ENCODE assay signal across 18 cellular contexts in the genomic region with DNA sequence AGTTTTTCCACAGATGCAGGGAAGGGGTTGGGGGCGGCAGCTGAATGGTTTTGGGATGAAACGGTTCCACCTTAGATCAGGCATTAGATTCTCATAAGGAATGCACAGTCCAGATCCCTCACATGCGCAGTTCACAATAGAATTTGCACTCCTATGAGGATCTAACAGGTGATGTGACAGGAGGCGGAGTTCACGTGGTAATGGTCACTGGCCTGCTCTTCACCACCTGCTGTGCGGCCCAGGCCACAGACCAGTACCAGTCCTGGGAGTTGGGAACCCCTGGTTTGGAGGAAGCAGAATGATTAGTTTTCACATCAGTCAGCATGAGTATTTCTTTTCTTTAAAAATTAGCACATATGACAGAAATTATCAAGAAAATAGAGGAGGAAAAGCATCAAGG. TPM values are rescaled to one million over a fixed set of nuclear protein-coding genes. Genes with fewer than 3 reads are reported as not detected.
DNase-seq lines count a peak whose midpoint lies in the region; ATAC-seq and TF ChIP-seq lines count a peak whose summit lies in the region.
"Had no signal": no experiment of that assay in that cellular context is flagged by ENCODE, and none has a peak within 500 bp of the region (broad histone marks: within the 10 kb centered on the region; RNA-seq: fewer than 3 reads in every experiment).

No MANE protein-coding gene starts in this region.

- peaks cover 16 to 39% (median 22%) of the 10 kb centered on the region in 3 donors for H3K4me1 Mint-ChIP-seq in CD8-positive, alpha-beta memory T cell
- peaks cover 4 to 41% (median 28%) of the 10 kb centered on the region in 7 donors for H3K4me1 Mint-ChIP-seq in naive thymus-derived CD4-positive, alpha-beta T cell

- peak overlapping the region in 7 of 8 donors; percentile 16 to 70 (median 56) for H3K27ac Mint-ChIP-seq in CD8-positive, alpha-beta memory T cell
- peak overlapping the region; percentile 7 to 83 (median 61) for H3K27ac Mint-ChIP-seq in naive thymus-derived CD4-positive, alpha-beta T cell

- H3K36me3 ChIP-seq in BLaER1 (peaks cover 100% of the 10 kb centered on the region), ascending aorta (peaks cover 67 to 87% of the 10 kb centered on the region in 2 donors)
- peaks cover 65% of the 10 kb centered on the region for H3K36me3 ChIP-seq in CD8-positive, alpha-beta memory T cell (ENCODE audit: insufficient read depth, low read length)
- peaks cover 39 to 94% (median 42%) of the 10 kb centered on the region in 3 experiments for H3K36me3 ChIP-seq in naive thymus-derived CD4-positive, alpha-beta T cell (ENCODE audit: control insufficient read depth in 2 of 3, insufficient read depth in 3 of 3, low read length in 3 of 3)

- TF ChIP-seq CTCF in ascending aorta (IDR thresholded peaks at IDR 0.05) = no peak
- TF ChIP-seq CTCF in RWPE1 (conservative IDR thresholded peaks at IDR 0.05; ENCODE audit: low read depth) = no peak

- H3K4me1 ChIP-seq in BLaER1 = peaks cover 26% of the 10 kb centered on the region
- peaks cover 7% of the 10 kb centered on the region for H3K4me1 ChIP-seq in CD8-positive, alpha-beta memory T cell (ENCODE audit: insufficient read depth, low read length)
- peaks cover 8 to 15% of the 10 kb centered on the region in 2 donors for H3K4me1 ChIP-seq in ascending aorta
- H3K4me1 ChIP-seq in naive thymus-derived CD4-positive, alpha-beta T cell (ENCODE audit: control insufficient read depth in 2 of 2, insufficient read depth in 2 of 2, low read length in 2 of 2) = no peaks in the 10 kb centered on the region

- no peaks in the 10 kb centered on the region for H3K9me3 ChIP-seq in BLaER1
- no peaks in the 10 kb centered on the region for H3K9me3 ChIP-seq in CD8-positive, alpha-beta memory T cell (ENCODE audit: low read length)
- no peaks in the 10 kb centered on the region for H3K9me3 ChIP-seq in ascending aorta
- no peaks in the 10 kb centered on the region for H3K9me3 ChIP-seq in naive thymus-derived CD4-positive, alpha-beta T cell (ENCODE audit: control insufficient read depth in 2 of 3, low read length in 3 of 3)
- H3K9me3 ChIP-seq: thoracic aorta had no signal

- no peak overlapping the region for H3K27ac ChIP-seq in BLaER1
- no peak overlapping the region for H3K27ac ChIP-seq in CD8-positive, alpha-beta memory T cell (ENCODE audit: low read depth, low read length)
- peak overlapping the region; percentile 38 to 71 for H3K27ac ChIP-seq in ascending aorta
- no peak overlapping the region for H3K27ac ChIP-seq in naive thymus-derived CD4-positive, alpha-beta T cell (ENCODE audit: low read depth, low read length)
- H3K27ac ChIP-seq in RWPE1 = no peak overlapping the region

- H3K36me3 Mint-ChIP-seq in CD8-positive, alpha-beta memory T cell = peaks cover 0 to 90% (median 37%) of the 10 kb centered on the region in 3 donors
- peaks cover 6 to 48% (median 36%) of the 10 kb centered on the region in 5 donors for H3K36me3 Mint-ChIP-seq in naive thymus-derived CD4-positive, alpha-beta T cell

- H3K27me3 ChIP-seq in BLaER1 (no peaks in the 10 kb centered on the region), ascending aorta (no peaks in the 10 kb centered on the region)
- H3K27me3 ChIP-seq in CD8-positive, alpha-beta memory T cell (ENCODE audit: insufficient read depth, low read length, poor library complexity, severe bottlenecking) = no peaks in the 10 kb centered on the region
- H3K27me3 ChIP-seq in naive thymus-derived CD4-positive, alpha-beta T cell (ENCODE audit: control insufficient read depth in 2 of 2, insufficient read depth in 2 of 2, low read length in 2 of 2) = no peaks in the 10 kb centered on the region

- H3K9me3 Mint-ChIP-seq in CD8-positive, alpha-beta memory T cell = no peaks in the 10 kb centered on the region
- H3K9me3 Mint-ChIP-seq in naive thymus-derived CD4-positive, alpha-beta T cell = peaks cover 0 to 3% (median 0%) of the 10 kb centered on the region in 11 donors

- peak overlapping the region; percentile 48 for H3K4me2 ChIP-seq in BLaER1

- ATAC-seq in naive thymus-derived CD4-positive, alpha-beta T cell = no peak
- ATAC-seq in GM21526 (IDR thresholded peaks at IDR 0.05; ENCODE audit: low FRiP score, unreplicated experiment) = no peak

- POLR2A ChIA-PET in CD8-positive, alpha-beta memory T cell (lab: Charles Lee) = no interaction called here
- POLR2A ChIA-PET in naive thymus-derived CD4-positive, alpha-beta T cell (lab: Charles Lee) = no interaction called here
- POLR2A ChIA-PET in RWPE1 (lab: Yijun Ruan, JAX; ENCODE audit: low non-redundant PET) = no interaction called here

- intact Hi-C loops in ascending aorta (cut with DNase I) = no loop called here
- intact Hi-C loops in naive thymus-derived CD4-positive, alpha-beta T cell (cut with micrococcal nuclease) = loop anchor here in 1 of 2 donors (2.0 kb wide), 1 partner anchor 17 kb away; no protein-coding TSS in a partner anchor

- H3K4me3 ChIP-seq in BLaER1 (no peak overlapping the region), ascending aorta (no peak overlapping the region)
- no peak overlapping the region for H3K4me3 ChIP-seq in CD8-positive, alpha-beta memory T cell (ENCODE audit: low read length)
- no peak overlapping the region for H3K4me3 ChIP-seq in naive thymus-derived CD4-positive, alpha-beta T cell (ENCODE audit: low read length)
- H3K4me3 ChIP-seq: thoracic aorta had no signal

- no peak overlapping the region for H3K4me3 Mint-ChIP-seq in CD8-positive, alpha-beta memory T cell
- H3K4me3 Mint-ChIP-seq in naive thymus-derived CD4-positive, alpha-beta T cell = peak overlapping the region in 2 of 10 donors; percentile 13 to 50

- H3K27me3 Mint-ChIP-seq in CD8-positive, alpha-beta memory T cell = no peaks in the 10 kb centered on the region
- no peaks in the 10 kb centered on the region for H3K27me3 Mint-ChIP-seq in naive thymus-derived CD4-positive, alpha-beta T cell

- H3K9ac ChIP-seq in BLaER1 = no peak overlapping the region

- peaks cover 85% of the 10 kb centered on the region for H4K20me1 ChIP-seq in BLaER1

- CTCF ChIA-PET in CD8-positive, alpha-beta memory T cell (lab: Charles Lee) = interaction anchor here (1.3 kb wide), 1 partner anchor 86 kb away, joined by 4 read pairs; no protein-coding TSS in a partner anchor
- CTCF ChIA-PET in naive thymus-derived CD4-positive, alpha-beta T cell (lab: Charles Lee) = no interaction called here
- CTCF ChIA-PET in RWPE1 (lab: Yijun Ruan, JAX) = interaction anchor here (0.6 kb wide), 1 partner anchor 54 kb away, joined by 3 read pairs; no protein-coding TSS in a partner anchor

- no peak for DNase-seq in CD8-positive, alpha-beta memory T cell
- DNase-seq in ascending aorta (ENCODE audit: low spot score in 2 of 2) (no peak), H4 (ENCODE audit: low spot score) (no peak), RWPE1 (ENCODE audit: low spot score) (no peak), glomerular visceral epithelial cell (ENCODE audit: extremely low spot score) (no peak)
- no peak for DNase-seq in naive thymus-derived CD4-positive, alpha-beta T cell
- DNase-seq: activated CD4-positive, CD25-positive, alpha-beta regulatory T cell treated with anti-CD3 and anti-CD28 coated beads, Interleukin-2, amount 50 U/mL, for 72 hours; activated T-cell treated with anti-CD3 and anti-CD28 coated beads for 4 hours; effector CD4-positive, alpha-beta T cell; GF-D8; MM.1S; NCI-H187 treated with DMSO at 0.1 percent for 48 hours; NCI-H446; SHP77; stimulated activated CD4-positive, alpha-beta T cell treated with anti-CD3 and anti-CD28 coated beads, Interleukin-2, amount 100 ng/mL, for 48 hours had no signal

RNA-seq across cellular contexts. Expression of a gene that starts 26.3 kb away (rescaled TPM):
- 100 to 1,000 TPM; 331 to 341 TPM for total RNA-seq in CD8-positive, alpha-beta memory T cell
- polyA plus RNA-seq in CD8-positive, alpha-beta memory T cell = 91.0 TPM
- total RNA-seq in ascending aorta = 13.9 TPM
- 100 to 1,000 TPM; 143 to 267 (median 186) TPM for total RNA-seq in naive thymus-derived CD4-positive, alpha-beta T cell
- polyA plus RNA-seq in naive thymus-derived CD4-positive, alpha-beta T cell = 100 to 1,000 TPM; 108 to 123 TPM
- total RNA-seq in H4 (2014; rRNA removed; shearing (Covaris generic)) = 12.2 and 16.3 TPM in 2 replicates

RNA-seq across cellular contexts. Expression of a gene that starts 47.1 kb away (rescaled TPM):
- 10 to 100 TPM; 33.2 to 34.8 TPM for total RNA-seq in CD8-positive, alpha-beta memory T cell
- polyA plus RNA-seq in CD8-positive, alpha-beta memory T cell = 29.3 TPM
- total RNA-seq in ascending aorta = 40.7 TPM
- total RNA-seq in naive thymus-derived CD4-positive, alpha-beta T cell = 10 to 100 TPM; 16.3 to 58.9 (median 51.8) TPM
- polyA plus RNA-seq in naive thymus-derived CD4-positive, alpha-beta T cell = 10 to 100 TPM; 33.0 to 33.2 TPM
- total RNA-seq in H4 (2014; rRNA removed; shearing (Covaris generic)) = 119 and 152 TPM in 2 replicates

Comparison
In these comparisons a context has a peak if more than half of its experiments do, and no peak if none do; other contexts are left out.
1. H3K27ac ChIP-seq: peak in ascending aorta (2 of 2); none in BLaER1 (single experiment), CD8-positive, alpha-beta memory T cell (single experiment), naive thymus-derived CD4-positive, alpha-beta T cell (single experiment) and RWPE1 (single experiment).